17 cellular contexts compared by ENCODE assay signal in genomic region chr9:22055090-22055489, GRCh38. TPM values are rescaled to one million over a fixed set of nuclear protein-coding genes. Genes with fewer than 3 reads are reported as not detected.
"Had no signal": no experiment of that assay in that cellular context is flagged by ENCODE, and none has a peak within 500 bp of the region (broad histone marks: within the 10 kb centered on the region; RNA-seq: fewer than 3 reads in every experiment).

No MANE protein-coding gene starts in this region.

- H3K4me3 ChIP-seq: adrenal gland, coronary artery, gastroesophageal sphincter, heart right ventricle, ovary, psoas muscle, stomach, testis had no signal

- H3K9me3 ChIP-seq: adrenal gland, gastroesophageal sphincter, heart right ventricle, ovary, psoas muscle, stomach, testis had no signal

- ATAC-seq: gastroesophageal sphincter; heart right ventricle; naive thymus-derived CD8-positive, alpha-beta T cell; psoas muscle; right cardiac atrium had no signal

- H3K27ac ChIP-seq: adrenal gland, coronary artery, gastroesophageal sphincter, heart right ventricle, ovary, psoas muscle, stomach, testis had no signal

- H3K27me3 ChIP-seq: adrenal gland, gastroesophageal sphincter, heart right ventricle, ovary, stomach, testis had no signal

- H3K4me1 ChIP-seq: adrenal gland, gastroesophageal sphincter, stomach, testis had no signal

- DNase-seq: activated CD4-positive, alpha-beta T cell treated with anti-CD3 and anti-CD28 coated beads, Interleukin-2, amount 50 U/mL, for 48 hours; activated gamma-delta T cell; adrenal gland; caudate nucleus; erythroblast; heart right ventricle; mesendoderm; naive thymus-derived CD8-positive, alpha-beta T cell; ovary; psoas muscle; right cardiac atrium; small intestine; stimulated activated CD4-positive, alpha-beta T cell treated with anti-CD3 and anti-CD28 coated beads, Interleukin-4, amount 100 ng/mL, for 1 hour; stomach; testis had no signal

- H3K36me3 ChIP-seq: adrenal gland, gastroesophageal sphincter, heart right ventricle, ovary, stomach had no signal

RNA-seq across cellular contexts. Expression of gene CDKN2B, which starts 46.0 kb away (rescaled TPM):
- total RNA-seq: naive thymus-derived CD8-positive, alpha-beta T cell had no signal
